Comparison of ENCODE assay signal across 25 cellular contexts in genomic region chr4:65223601-65224000, GRCh38.
"Had no signal": no experiment of that assay in that cellular context is flagged by ENCODE, and none has a peak within 500 bp of the region (broad histone marks: within the 10 kb centered on the region; RNA-seq: fewer than 3 reads in every experiment).

No MANE protein-coding gene starts in this region.

- H3K36me3 ChIP-seq: neural progenitor cell, ovary, right lobe of liver, sigmoid colon, stomach, thoracic aorta, thyroid gland, tibial nerve, upper lobe of left lung, vagina had no signal

- H3K4me3 ChIP-seq: neural progenitor cell, ovary, psoas muscle, right lobe of liver, sigmoid colon, stomach, thoracic aorta, thyroid gland, tibial nerve, upper lobe of left lung, vagina had no signal

- H3K4me2 ChIP-seq: neural progenitor cell had no signal

- FAIRE-seq: small intestine, urothelium cell line had no signal

- H3K27ac ChIP-seq: neural progenitor cell, ovary, parathyroid adenoma, psoas muscle, right lobe of liver, sigmoid colon, stomach, thoracic aorta, thyroid gland, tibial nerve, upper lobe of left lung, vagina had no signal

- H3K4me1 ChIP-seq: neural progenitor cell, parathyroid adenoma, psoas muscle, right lobe of liver, sigmoid colon, stomach, tibial nerve, upper lobe of left lung, vagina had no signal

- H3K9me3 ChIP-seq: ovary, psoas muscle, right lobe of liver, sigmoid colon, stomach, thoracic aorta, thyroid gland, tibial nerve, upper lobe of left lung, vagina had no signal

- H2AFZ ChIP-seq: neural progenitor cell, parathyroid adenoma had no signal

- H3K79me2 ChIP-seq: parathyroid adenoma had no signal

- H3K27me3 ChIP-seq: neural progenitor cell, ovary, right lobe of liver, sigmoid colon, stomach, thyroid gland, tibial nerve, upper lobe of left lung, vagina had no signal

- ATAC-seq: natural killer cell; psoas muscle; right cardiac atrium; right lobe of liver; stimulated activated effector memory CD8-positive, alpha-beta T cell treated with anti-CD3 and anti-CD28 coated beads, Interleukin-12 subunit alpha, Interleukin-12 subunit beta, amount 100 ng/mL, for 72 hours; stimulated activated naive B cell treated with anti-CD40 and anti-IgM and Interleukin-4, amounts not matched to agents 10 μg/mL and 1 μg/mL and 100 μg/mL, for 72 hours had no signal

- DNase-seq: natural killer cell; occipital lobe; ovary; psoas muscle; right lobe of liver; sigmoid colon; small intestine; stimulated activated CD4-positive, alpha-beta T cell treated with anti-CD3 and anti-CD28 coated beads, Interleukin-15, amount 100 ng/mL, for 24 hours; stimulated activated CD4-positive, alpha-beta T cell treated with anti-CD3 and anti-CD28 coated beads, Interleukin-2, amount 100 ng/mL, for 24 hours; stimulated activated CD4-positive, alpha-beta T cell treated with anti-CD3 and anti-CD28 coated beads, Interleukin-2, amount 100 ng/mL, for 48 hours; stimulated activated CD4-positive, alpha-beta T cell treated with anti-CD3 and anti-CD28 coated beads, Interleukin-4, amount 100 ng/mL, for 24 hours; stimulated activated naive B cell treated with anti-CD40 and anti-IgM and Interleukin-4, amounts not matched to agents 10 μg/mL and 1 μg/mL and 100 μg/mL, for 72 hours; stimulated activated naive CD4-positive, alpha-beta T cell treated with Interleukin-2 at 50 U/mL for 16 hours; stomach; thyroid gland; trophoblast cell had no signal

- H3K9ac ChIP-seq: neural progenitor cell, parathyroid adenoma had no signal
